ENCODE assay signal across 8 cellular contexts in genomic region chr14:89365071-89365801, GRCh38. TPM values are rescaled to one million over a fixed set of nuclear protein-coding genes. Genes with fewer than 3 reads are reported as not detected.
DNase-seq lines count a peak whose midpoint lies in the region; ATAC-seq, FAIRE-seq and TF ChIP-seq lines count a peak whose summit lies in the region.

No MANE protein-coding gene starts in this region.

- H3K4me3 Mint-ChIP-seq in T-helper 1 cell treated with Interleukin-12 subunit alpha and Interleukin-12 subunit beta and Interleukin-4 antibody, amounts not matched to agents 30 μg/mL and 1 μg/mL, for 36 hours: peak overlapping the region; percentile 75

- H3K9ac ChIP-seq in K562 (ENCODE audit: insufficient read depth in 1 of 2, low read depth in 2 of 2, low read length in 2 of 2): no peak overlapping the region

- no peak overlapping the region for H3K4me3 ChIP-seq in K562

- H3K36me3 ChIP-seq in K562 (ENCODE audit: control insufficient read depth, insufficient read depth, low read length): no peaks in the 10 kb centered on the region

- no TSS peak for BruUV-seq in K562 (replicated peaks; lab: Mats Ljungman, UMichigan)

- 14% methylated on average over 13 of the region's 13 CpGs for WGBS in K562 (ENCODE audit: insufficient coverage, low coverage, missing lambda C conversion rate)

- H3K27ac Mint-ChIP-seq in T-helper 1 cell treated with Interleukin-12 subunit alpha and Interleukin-12 subunit beta and Interleukin-4 antibody, amounts not matched to agents 30 μg/mL and 1 μg/mL, for 36 hours: peak overlapping the region; percentile 87

- H4K20me1 ChIP-seq in K562 (replicated peaks; ENCODE audit: control insufficient read depth, insufficient read depth, low read length): no peaks in the 10 kb centered on the region

- no peak overlapping the region for H3K4me2 ChIP-seq in K562 (ENCODE audit: insufficient read depth, low read length)

- no peak overlapping the region for H2AFZ ChIP-seq in K562 (ENCODE audit: low read depth, low read length)

- peaks cover 14% of the 10 kb centered on the region for H3K36me3 Mint-ChIP-seq in T-helper 1 cell treated with Interleukin-12 subunit alpha and Interleukin-12 subunit beta and Interleukin-4 antibody, amounts not matched to agents 30 μg/mL and 1 μg/mL, for 36 hours (ENCODE audit: low read depth)

- TF ChIP-seq POLR2A in K562 (conservative IDR thresholded peaks at IDR 0.05): no peak

- TF ChIP-seq RAD21 in K562 (CRISPR knock-in tag; conservative IDR thresholded peaks at IDR 0.05 in 1 of 2, IDR thresholded peaks at IDR 0.05 in 1 of 2): no peak

- no peaks in the 10 kb centered on the region for H3K9me1 ChIP-seq in K562 (ENCODE audit: control insufficient read depth, insufficient read depth, low read length)

- H3K4me1 ChIP-seq in K562 (replicated peaks in 1 of 2; ENCODE audit: control insufficient read depth in 2 of 2, insufficient read depth in 2 of 2, low read length in 2 of 2): no peaks in the 10 kb centered on the region

- in situ Hi-C loops in K562 (cut with MboI): no loop called here

- H3K4me1 Mint-ChIP-seq in T-helper 1 cell treated with Interleukin-12 subunit alpha and Interleukin-12 subunit beta and Interleukin-4 antibody, amounts not matched to agents 30 μg/mL and 1 μg/mL, for 36 hours (ENCODE audit: low read depth): peaks cover 32% of the 10 kb centered on the region

- H3K27me3 ChIP-seq in K562 (ENCODE audit: control insufficient read depth in 2 of 2, insufficient read depth in 2 of 2, low read length in 2 of 2): peaks cover 0 to 11% of the 10 kb centered on the region in 2 experiments; a peak in 1 of 5 replicates

- no peaks in the 10 kb centered on the region for H3K9me3 Mint-ChIP-seq in T-helper 1 cell treated with Interleukin-12 subunit alpha and Interleukin-12 subunit beta and Interleukin-4 antibody, amounts not matched to agents 30 μg/mL and 1 μg/mL, for 36 hours

- H3K79me2 ChIP-seq in K562 (ENCODE audit: control insufficient read depth, insufficient read depth, low read length): no peaks in the 10 kb centered on the region

- no peak for TF ChIP-seq CTCF in K562 (IDR thresholded peaks at IDR 0.05 in 2 of 3, conservative IDR thresholded peaks at IDR 0.05 in 1 of 3; ENCODE audit: insufficient read depth in 2 of 3, low read depth in 1 of 3, low read length in 3 of 3)

- H3K9me3 ChIP-seq in K562 (replicated peaks; ENCODE audit: control insufficient read depth, insufficient read depth, low read depth, low read length): no peaks in the 10 kb centered on the region

- no peaks in the 10 kb centered on the region for H3K27me3 Mint-ChIP-seq in T-helper 1 cell treated with Interleukin-12 subunit alpha and Interleukin-12 subunit beta and Interleukin-4 antibody, amounts not matched to agents 30 μg/mL and 1 μg/mL, for 36 hours (ENCODE audit: low read depth)

- POLR2A ChIA-PET in K562 (lab: Yijun Ruan, JAX): interaction anchor here (0.6 kb wide), 1 partner anchor 155 kb away, joined by 3 read pairs; no protein-coding TSS in a partner anchor

- no peak for FAIRE-seq in K562 (lab: Jason Lieb, UNC)

- TF ChIP-seq EP300 in K562 (IDR thresholded peaks at IDR 0.05; ENCODE audit: low read length): no peak

- peak; percentile 84 for ATAC-seq in GM18861 (IDR thresholded peaks at IDR 0.05; ENCODE audit: unreplicated experiment)
- peak; percentile 93 for ATAC-seq in HG03025 (IDR thresholded peaks at IDR 0.05; ENCODE audit: low FRiP score, unreplicated experiment)
- ATAC-seq in K562: no peak

- intact Hi-C loops in K562 (cut with micrococcal nuclease): no loop called here

- no peak overlapping the region for H3K27ac ChIP-seq in K562 (ENCODE audit: extremely low read depth, low read depth, low read length)

- DNase-seq in K562 (ENCODE audit: extremely low read depth in 1 of 4, low spot score in 3 of 4) (no peak), pons (ENCODE audit: low spot score) (peak; percentile 72), NCI-H1694 treated with DMSO at 0.1 percent for 48 hours (lab: John Stamatoyannopoulos, UW) (no peak), kidney glomerular epithelial cell (lab: John Stamatoyannopoulos, UW) (no peak), NCI-H510A (lab: John Stamatoyannopoulos, UW) (no peak)

- CTCF ChIA-PET in K562 (lab: Yijun Ruan, JAX; ENCODE audit: low intra/inter-chr PET ratio): no interaction called here

TF ChIP-seq in K562, 482 proteins besides CTCF, POLR2A, EP300 and RAD21:
- peak; percentile 31; the same call in 1 of the 2 replicates for TF ChIP-seq GABPA (tag; conservative IDR thresholded peaks at IDR 0.05; ENCODE audit: low read depth)
- no peak for TF ChIP-seq GATAD2B (IDR thresholded peaks at IDR 0.05; ENCODE audit: borderline replicate concordance)
- TF ChIP-seq RFX5 (IDR thresholded peaks at IDR 0.05; ENCODE audit: low read depth, low read length): no peak

RNA-seq across cellular contexts. Expression of gene FOXN3, which starts 51.8 kb away (rescaled TPM):
- total RNA-seq in K562 (2011; cell fraction: chromatin; rRNA removed; ENCODE audit: low replicate concordance): 3.1 and 4.8 TPM in 2 replicates
- total RNA-seq in K562 (2011; cell fraction: nucleolus; rRNA removed): 1.8 and 2.0 TPM in 2 replicates
- 2.7 and 3.7 TPM in 2 replicates for total RNA-seq in K562 (2011; cell fraction: nucleoplasm; rRNA removed)
- total RNA-seq in K562 (2014; rRNA removed) (0.50 and 2.0 TPM in 2 replicates), K562 (2014; rRNA removed; fragmentation: Illumina TruSeq; extraction: Trizol) (0.35 and 0.36 TPM in 2 replicates), K562 (2015; rRNA removed; fragmentation: Illumina TruSeq; extraction: Trizol) (0.40 and 0.57 TPM in 2 replicates), K562 (2021) (1.3 and 1.7 TPM in 2 replicates)
- polyA plus RNA-seq in K562 (2011; rRNA removed) (0.36 and 0.79 TPM in 2 replicates), K562 (2014; fragmentation: Illumina TruSeq; extraction: Trizol) (0.55 and 0.66 TPM in 2 replicates), K562 (2014; fragmentation: Nextera tagmentation; extraction: Ambion mirVana) (under 1 TPM; 0.07 to 0.39 TPM), K562 (2014; rRNA removed) (0.32 and 0.57 TPM in 2 replicates)
- 0.15 and 0.29 TPM in 2 replicates for polyA plus RNA-seq in K562 (2011; cell fraction: cytosol; rRNA removed)
- polyA plus RNA-seq in K562 (2011; cell fraction: nucleus; rRNA removed): 0.24 and 0.34 TPM in 2 replicates
- polyA plus RNA-seq in K562 (2012): 0.59 and 1.4 TPM in 2 replicates
- polyA minus RNA-seq in K562 (2011; rRNA and poly(A)+ RNA removed): 0.42 and 0.48 TPM in 2 replicates
- 0.29 and 1.5 TPM in 2 replicates for polyA minus RNA-seq in K562 (2011; cell fraction: cytosol; rRNA and poly(A)+ RNA removed)
- polyA minus RNA-seq in K562 (2011; cell fraction: nucleus; rRNA and poly(A)+ RNA removed): 0.78 and 1.2 TPM in 2 replicates
